ENCODE assay signal across 9 cellular contexts in the genomic region with DNA sequence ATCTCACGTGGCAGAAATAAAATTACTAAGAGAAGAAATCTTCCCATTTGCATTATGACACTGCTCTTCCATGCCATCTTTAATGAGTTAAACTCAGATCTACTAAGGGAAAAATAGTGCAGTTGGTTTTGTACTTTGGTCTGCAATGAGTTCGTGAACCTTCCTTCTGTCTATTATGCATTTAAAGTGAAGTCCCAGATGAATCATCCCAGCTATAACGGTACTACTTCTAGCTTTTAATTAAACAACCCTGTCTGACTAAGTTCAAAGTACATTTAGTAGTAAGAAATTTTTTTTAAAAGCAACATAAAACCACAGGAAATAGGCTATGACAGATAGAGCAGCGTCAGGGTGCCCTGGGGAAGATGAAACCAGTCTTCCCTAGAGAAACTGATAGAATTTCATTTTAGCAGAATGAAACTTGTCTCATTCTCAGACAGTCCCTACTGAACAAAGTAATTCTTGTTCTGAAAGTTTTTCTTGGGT. TPM values are rescaled to one million over a fixed set of nuclear protein-coding genes. Genes with fewer than 3 reads are reported as not detected.
DNase-seq lines count a peak whose midpoint lies in the region; ATAC-seq, FAIRE-seq and TF ChIP-seq lines count a peak whose summit lies in the region.
"Had no signal": no experiment of that assay in that cellular context is flagged by ENCODE, and none has a peak within 500 bp of the region (broad histone marks: within the 10 kb centered on the region; RNA-seq: fewer than 3 reads in every experiment).

No MANE protein-coding gene starts in this region.

- peaks cover 43% of the 10 kb centered on the region for H3K4me1 Mint-ChIP-seq in activated naive CD4-positive, alpha-beta T cell treated with anti-CD3 and anti-CD28 coated beads for 36 hours (ENCODE audit: low read depth)

- peak overlapping the region; percentile 4 for H3K9ac ChIP-seq in Loucy (ENCODE audit: low read depth, low read length, poor library complexity, severe bottlenecking)

- peaks cover 6% of the 10 kb centered on the region; the same call in 1 of the 2 replicates for H3F3A ChIP-seq in Loucy (ENCODE audit: low read depth)

- H3K27me3 ChIP-seq in Loucy (ENCODE audit: insufficient read depth, low read length, poor library complexity, severe bottlenecking) (no peaks in the 10 kb centered on the region), osteoblast (ENCODE audit: insufficient read depth, low read length) (peaks cover 4% of the 10 kb centered on the region), H7 (ENCODE audit: control insufficient read depth, insufficient read depth, low read length) (no peaks in the 10 kb centered on the region)
- H3K27me3 ChIP-seq: pancreas had no signal

- H4K20me1 ChIP-seq in Loucy (ENCODE audit: insufficient read depth, low read length, poor library complexity, severe bottlenecking) (no peaks in the 10 kb centered on the region), osteoblast (ENCODE audit: insufficient read depth, low read length) (no peaks in the 10 kb centered on the region)

- peak; percentile 61 for ATAC-seq in GM19023 (IDR thresholded peaks at IDR 0.05; ENCODE audit: unreplicated experiment)

- no peaks in the 10 kb centered on the region for H3K9me2 ChIP-seq in Loucy (replicated peaks; ENCODE audit: low read depth, low read length)

- H3K4me3 Mint-ChIP-seq in activated naive CD4-positive, alpha-beta T cell treated with anti-CD3 and anti-CD28 coated beads for 36 hours = no peak overlapping the region

- TF ChIP-seq CTCF in Loucy (conservative IDR thresholded peaks at IDR 0.05; ENCODE audit: low read length) = no peak
- no peak for TF ChIP-seq CTCF in osteoblast (IDR thresholded peaks at IDR 0.05; ENCODE audit: extremely low read depth, low read depth, low read length)

- no peak for FAIRE-seq in H54 (lab: Jason Lieb, UNC)
- FAIRE-seq: pancreas had no signal

- H3K4me2 ChIP-seq in Loucy (ENCODE audit: low read depth, low read length, poor library complexity, severe bottlenecking) (peak overlapping the region; percentile 63), osteoblast (ENCODE audit: insufficient read depth, low read length) (peak overlapping the region; percentile 59)

- CTCF ChIA-PET in activated naive CD4-positive, alpha-beta T cell treated with anti-CD3 and anti-CD28 coated beads for 36 hours (lab: Charles Lee) = interaction anchor here (0.5 to 1.3 kb wide), 4 partner anchors 31 to 564 kb away, joined by 3 read pairs; no protein-coding TSS in a partner anchor

- peak overlapping the region; percentile 64 for H3K27ac Mint-ChIP-seq in activated naive CD4-positive, alpha-beta T cell treated with anti-CD3 and anti-CD28 coated beads for 36 hours

- no peaks in the 10 kb centered on the region for H3K9me3 Mint-ChIP-seq in activated naive CD4-positive, alpha-beta T cell treated with anti-CD3 and anti-CD28 coated beads for 36 hours

- intact Hi-C loops in activated naive CD4-positive, alpha-beta T cell treated with anti-CD3 and anti-CD28 coated beads for 36 hours (cut with micrococcal nuclease) = loop anchor here (1.0 to 5.0 kb wide), 9 partner anchors 8 to 626 kb away; partner anchors contain the start of genes BLMH and CRLF3

- H3K27me3 Mint-ChIP-seq in activated naive CD4-positive, alpha-beta T cell treated with anti-CD3 and anti-CD28 coated beads for 36 hours (ENCODE audit: low read depth) = no peaks in the 10 kb centered on the region

- H3K4me3 ChIP-seq in Loucy (ENCODE audit: low read length, poor library complexity, severe bottlenecking) = peak overlapping the region; percentile 45
- peak overlapping the region; percentile 18 for H3K4me3 ChIP-seq in osteoblast (ENCODE audit: insufficient read depth, low read length)
- no peak overlapping the region for H3K4me3 ChIP-seq in H7 (ENCODE audit: insufficient read depth, low read depth, low read length)
- H3K4me3 ChIP-seq: pancreas had no signal

- TF ChIP-seq POLR2A in H54 (IDR thresholded peaks at IDR 0.05; ENCODE audit: low read depth, low read length) = no peak

- DNase-seq in activated naive CD4-positive, alpha-beta T cell treated with anti-CD3 and anti-CD28 coated beads for 36 hours = peak; percentile 77
- DNase-seq in osteoblast (ENCODE audit: insufficient read length, low spot score, missing footprints) (peak; percentile 51), hypothalamus (lab: John Stamatoyannopoulos, UW) (no peak), H54 (ENCODE audit: insufficient read length, low spot score) (no peak), islet precursor cell (no peak), H7 (no peak)
- DNase-seq: pancreas had no signal

- H3K9me3 ChIP-seq in Loucy (ENCODE audit: insufficient read depth, low read depth, low read length) (no peaks in the 10 kb centered on the region), osteoblast (ENCODE audit: low read depth, low read length) (no peaks in the 10 kb centered on the region)
- H3K9me3 ChIP-seq: pancreas had no signal

- H2AFZ ChIP-seq in Loucy (ENCODE audit: low read length) = 0 out of 2 replicates have a peak overlapping the region, but pooled peaks have one; percentile 1
- peak overlapping the region; percentile 5 for H2AFZ ChIP-seq in osteoblast (ENCODE audit: low read length)

- peak overlapping the region; percentile 38 for H3K27ac ChIP-seq in osteoblast (ENCODE audit: low read depth, low read length)
- H3K27ac ChIP-seq: pancreas had no signal

- H3K36me3 Mint-ChIP-seq in activated naive CD4-positive, alpha-beta T cell treated with anti-CD3 and anti-CD28 coated beads for 36 hours (ENCODE audit: low read depth) = no peaks in the 10 kb centered on the region

- H3K4me1 ChIP-seq in Loucy (ENCODE audit: insufficient read depth, low read length, poor library complexity, severe bottlenecking) (peaks cover 24% of the 10 kb centered on the region), osteoblast (ENCODE audit: insufficient read depth, low read length) (peaks cover 4% of the 10 kb centered on the region)

- no peaks in the 10 kb centered on the region for H3K79me2 ChIP-seq in Loucy (ENCODE audit: insufficient read depth, low read length)
- no peaks in the 10 kb centered on the region for H3K79me2 ChIP-seq in osteoblast (ENCODE audit: insufficient read depth, low read length)

- H3K36me3 ChIP-seq in Loucy (ENCODE audit: insufficient read depth, low read length) = no peaks in the 10 kb centered on the region
- no peaks in the 10 kb centered on the region for H3K36me3 ChIP-seq in osteoblast (ENCODE audit: insufficient read depth, low read length)
- H3K36me3 ChIP-seq in H7 (replicated peaks; ENCODE audit: control insufficient read depth, insufficient read depth, low read length) = no peaks in the 10 kb centered on the region
- H3K36me3 ChIP-seq: pancreas had no signal

RNA-seq across cellular contexts. Expression of gene TMIGD1, which starts 1.8 kb away (rescaled TPM):
- total RNA-seq in activated naive CD4-positive, alpha-beta T cell treated with anti-CD3 and anti-CD28 coated beads for 36 hours = not detected
- not detected in 2 replicates for total RNA-seq in osteoblast
- not detected in 2 replicates for total RNA-seq in H7 (2014; rRNA removed; shearing (Covaris generic))
- total RNA-seq: pancreas had no signal

RNA-seq across cellular contexts. Expression of gene BLMH, which starts 40.4 kb away (rescaled TPM):
- total RNA-seq in activated naive CD4-positive, alpha-beta T cell treated with anti-CD3 and anti-CD28 coated beads for 36 hours = 10 to 100 TPM; 60.9 to 61.5 TPM
- total RNA-seq in osteoblast = 36.5 and 39.8 TPM in 2 replicates
- total RNA-seq in H7 (2014; rRNA removed; shearing (Covaris generic)) = 55.0 and 63.6 TPM in 2 replicates

RNA-seq across cellular contexts. Expression of gene CPD, which starts 46.6 kb away (rescaled TPM):
- 10 to 100 TPM; 37.9 to 43.8 TPM for total RNA-seq in activated naive CD4-positive, alpha-beta T cell treated with anti-CD3 and anti-CD28 coated beads for 36 hours
- total RNA-seq in osteoblast = 95.2 and 146 TPM in 2 replicates
- 25.9 and 49.0 TPM in 2 replicates for total RNA-seq in H7 (2014; rRNA removed; shearing (Covaris generic))

Comparison
In these comparisons a context has a peak if more than half of its experiments do, and no peak if none do; other contexts are left out.
1. DNase-seq: peak in activated naive CD4-positive, alpha-beta T cell treated with anti-CD3 and anti-CD28 coated beads for 36 hours (single experiment) and osteoblast (single experiment); none in hypothalamus (0 of 51), H54 (single experiment), islet precursor cell (single experiment) and H7 (single experiment).